In the genomic region with DNA sequence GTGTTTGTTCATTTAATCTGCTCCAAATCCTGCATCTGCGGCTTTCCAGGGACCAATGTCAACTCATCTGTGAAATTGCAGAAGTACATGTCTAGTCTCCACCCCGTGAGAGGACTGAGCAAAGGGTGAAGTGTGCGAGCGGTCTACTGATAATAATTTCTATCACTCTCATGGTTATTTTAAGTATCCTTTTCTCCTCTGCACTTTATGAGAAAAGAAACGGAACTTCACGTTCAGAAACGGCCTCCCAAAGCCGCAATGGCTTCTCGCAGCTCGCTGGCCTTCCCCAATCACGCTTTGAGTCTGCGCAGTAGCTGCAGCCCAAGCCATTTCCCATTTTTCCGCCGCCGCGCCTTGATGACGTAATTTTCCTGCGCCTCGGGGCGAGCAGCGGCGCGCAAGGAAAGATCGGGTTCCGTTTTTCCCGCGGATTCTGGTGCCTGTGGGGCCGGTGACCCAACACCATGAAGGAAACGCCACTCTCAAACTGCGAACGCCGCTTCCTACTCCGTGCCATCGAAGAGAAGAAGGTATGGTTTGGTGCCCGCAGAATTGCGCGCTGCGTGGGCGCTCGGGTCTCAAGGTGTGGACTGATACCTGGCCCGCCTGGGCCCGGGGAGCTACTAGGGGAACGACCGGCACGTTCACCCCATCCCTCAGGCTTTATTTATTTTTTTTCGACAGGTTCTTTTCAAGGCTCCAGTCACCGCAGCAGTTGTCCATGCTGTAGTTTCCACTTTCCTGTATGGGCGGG, we compare ENCODE assay signal across 1 cellular context.
TF ChIP-seq lines count a peak whose summit lies in the region.

A gene with protein sequence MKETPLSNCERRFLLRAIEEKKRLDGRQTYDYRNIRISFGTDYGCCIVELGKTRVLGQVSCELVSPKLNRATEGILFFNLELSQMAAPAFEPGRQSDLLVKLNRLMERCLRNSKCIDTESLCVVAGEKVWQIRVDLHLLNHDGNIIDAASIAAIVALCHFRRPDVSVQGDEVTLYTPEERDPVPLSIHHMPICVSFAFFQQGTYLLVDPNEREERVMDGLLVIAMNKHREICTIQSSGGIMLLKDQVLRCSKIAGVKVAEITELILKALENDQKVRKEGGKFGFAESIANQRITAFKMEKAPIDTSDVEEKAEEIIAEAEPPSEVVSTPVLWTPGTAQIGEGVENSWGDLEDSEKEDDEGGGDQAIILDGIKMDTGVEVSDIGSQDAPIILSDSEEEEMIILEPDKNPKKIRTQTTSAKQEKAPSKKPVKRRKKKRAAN (plus strand): TSS at position 363 of the 754 bp plus-strand sequence. CDS start 102 bp downstream, at position 465.

TF ChIP-seq in K562, 482 proteins besides CTCF, POLR2A, EP300 and RAD21 (continued from another document and continues in another):
- TF ChIP-seq NFRKB (IDR thresholded peaks at IDR 0.05; ENCODE audit: low read depth) = peak; percentile 97
- peak; percentile 94 for TF ChIP-seq POLR2B (IDR thresholded peaks at IDR 0.05; ENCODE audit: low read depth, partially characterized antibody)
- TF ChIP-seq TCF3 (CRISPR knock-in tag; IDR thresholded peaks at IDR 0.05) = peak; percentile 31; the same call in 1 of the 2 replicates
- peak; percentile 44 to 94 (median 89) for TF ChIP-seq YY1 (IDR thresholded peaks at IDR 0.05; ENCODE audit: borderline replicate concordance in 1 of 3, control insufficient read depth in 1 of 3, extremely low read depth in 1 of 3, insufficient read depth in 3 of 3, insufficient read length in 1 of 3, insufficient replicate concordance in 2 of 3, low read depth in 1 of 3, low read length in 2 of 3)
- TF ChIP-seq, protein P1, sequence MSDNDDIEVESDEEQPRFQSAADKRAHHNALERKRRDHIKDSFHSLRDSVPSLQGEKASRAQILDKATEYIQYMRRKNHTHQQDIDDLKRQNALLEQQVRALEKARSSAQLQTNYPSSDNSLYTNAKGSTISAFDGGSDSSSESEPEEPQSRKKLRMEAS (CRISPR knock-in tag; IDR thresholded peaks at IDR 0.05) = peak; percentile 85
- no peak for TF ChIP-seq HOXB6 (CRISPR knock-in tag; IDR thresholded peaks at IDR 0.05; ENCODE audit: borderline replicate concordance)
- no peak; a peak in 1 of 4 replicates for TF ChIP-seq ARNT (IDR thresholded peaks at IDR 0.05)
- no peak for TF ChIP-seq SMC3 (conservative IDR thresholded peaks at IDR 0.05; ENCODE audit: insufficient read depth, low read depth, low read length)
- TF ChIP-seq SIN3A (IDR thresholded peaks at IDR 0.05; ENCODE audit: borderline replicate concordance in 2 of 2, control insufficient read depth in 1 of 2, low read depth in 2 of 2, low read length in 2 of 2) = peak; percentile 83; a peak in 1 of 4 replicates
- peak; percentile 38 to 76; a peak in 2 of 4 replicates for TF ChIP-seq MAZ (CRISPR knock-in tag; conservative IDR thresholded peaks at IDR 0.05 in 1 of 2, IDR thresholded peaks at IDR 0.05 in 1 of 2)
- no peak for TF ChIP-seq ZNF263 (CRISPR knock-in tag; IDR thresholded peaks at IDR 0.05; ENCODE audit: borderline replicate concordance)
- TF ChIP-seq, protein P2, sequence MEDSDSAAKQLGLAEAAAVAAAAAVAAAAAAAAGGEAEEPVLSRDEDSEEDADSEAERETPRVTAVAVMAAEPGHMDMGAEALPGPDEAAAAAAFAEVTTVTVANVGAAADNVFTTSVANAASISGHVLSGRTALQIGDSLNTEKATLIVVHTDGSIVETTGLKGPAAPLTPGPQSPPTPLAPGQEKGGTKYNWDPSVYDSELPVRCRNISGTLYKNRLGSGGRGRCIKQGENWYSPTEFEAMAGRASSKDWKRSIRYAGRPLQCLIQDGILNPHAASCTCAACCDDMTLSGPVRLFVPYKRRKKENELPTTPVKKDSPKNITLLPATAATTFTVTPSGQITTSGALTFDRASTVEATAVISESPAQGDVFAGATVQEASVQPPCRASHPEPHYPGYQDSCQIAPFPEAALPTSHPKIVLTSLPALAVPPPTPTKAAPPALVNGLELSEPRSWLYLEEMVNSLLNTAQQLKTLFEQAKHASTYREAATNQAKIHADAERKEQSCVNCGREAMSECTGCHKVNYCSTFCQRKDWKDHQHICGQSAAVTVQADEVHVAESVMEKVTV (CRISPR knock-in tag; IDR thresholded peaks at IDR 0.05) = no peak
- TF ChIP-seq HNRNPUL1 (IDR thresholded peaks at IDR 0.05; ENCODE audit: low read length) = no peak
- TF ChIP-seq CHD1 (IDR thresholded peaks at IDR 0.05; ENCODE audit: low read length) = no peak
- TF ChIP-seq, protein P3, sequence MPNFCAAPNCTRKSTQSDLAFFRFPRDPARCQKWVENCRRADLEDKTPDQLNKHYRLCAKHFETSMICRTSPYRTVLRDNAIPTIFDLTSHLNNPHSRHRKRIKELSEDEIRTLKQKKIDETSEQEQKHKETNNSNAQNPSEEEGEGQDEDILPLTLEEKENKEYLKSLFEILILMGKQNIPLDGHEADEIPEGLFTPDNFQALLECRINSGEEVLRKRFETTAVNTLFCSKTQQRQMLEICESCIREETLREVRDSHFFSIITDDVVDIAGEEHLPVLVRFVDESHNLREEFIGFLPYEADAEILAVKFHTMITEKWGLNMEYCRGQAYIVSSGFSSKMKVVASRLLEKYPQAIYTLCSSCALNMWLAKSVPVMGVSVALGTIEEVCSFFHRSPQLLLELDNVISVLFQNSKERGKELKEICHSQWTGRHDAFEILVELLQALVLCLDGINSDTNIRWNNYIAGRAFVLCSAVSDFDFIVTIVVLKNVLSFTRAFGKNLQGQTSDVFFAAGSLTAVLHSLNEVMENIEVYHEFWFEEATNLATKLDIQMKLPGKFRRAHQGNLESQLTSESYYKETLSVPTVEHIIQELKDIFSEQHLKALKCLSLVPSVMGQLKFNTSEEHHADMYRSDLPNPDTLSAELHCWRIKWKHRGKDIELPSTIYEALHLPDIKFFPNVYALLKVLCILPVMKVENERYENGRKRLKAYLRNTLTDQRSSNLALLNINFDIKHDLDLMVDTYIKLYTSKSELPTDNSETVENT (CRISPR knock-in tag; IDR thresholded peaks at IDR 0.05) = peak; percentile 53; the same call in 1 of the 2 replicates
- no peak for TF ChIP-seq NR2C2 (CRISPR knock-in tag; IDR thresholded peaks at IDR 0.05)
- TF ChIP-seq NR2C2 (tag; IDR thresholded peaks at IDR 0.05) = peak; percentile 51; the same call in 1 of the 2 replicates
- no peak for TF ChIP-seq HMG20B (CRISPR knock-in tag; IDR thresholded peaks at IDR 0.05)
- TF ChIP-seq PHF20 (IDR thresholded peaks at IDR 0.05; ENCODE audit: partially characterized antibody) = peak; percentile 97
- TF ChIP-seq, protein P4, sequence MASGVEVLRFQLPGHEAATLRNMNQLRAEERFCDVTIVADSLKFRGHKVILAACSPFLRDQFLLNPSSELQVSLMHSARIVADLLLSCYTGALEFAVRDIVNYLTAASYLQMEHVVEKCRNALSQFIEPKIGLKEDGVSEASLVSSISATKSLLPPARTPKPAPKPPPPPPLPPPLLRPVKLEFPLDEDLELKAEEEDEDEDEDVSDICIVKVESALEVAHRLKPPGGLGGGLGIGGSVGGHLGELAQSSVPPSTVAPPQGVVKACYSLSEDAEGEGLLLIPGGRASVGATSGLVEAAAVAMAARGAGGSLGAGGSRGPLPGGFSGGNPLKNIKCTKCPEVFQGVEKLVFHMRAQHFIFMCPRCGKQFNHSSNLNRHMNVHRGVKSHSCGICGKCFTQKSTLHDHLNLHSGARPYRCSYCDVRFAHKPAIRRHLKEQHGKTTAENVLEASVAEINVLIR (CRISPR knock-in tag; IDR thresholded peaks at IDR 0.05) = peak; percentile 95
- TF ChIP-seq RAD51 (IDR thresholded peaks at IDR 0.05; ENCODE audit: borderline replicate concordance, low read depth) = no peak
- TF ChIP-seq CREBBP (IDR thresholded peaks at IDR 0.05; ENCODE audit: low read depth, low read length) = no peak
- TF ChIP-seq, protein P5, sequence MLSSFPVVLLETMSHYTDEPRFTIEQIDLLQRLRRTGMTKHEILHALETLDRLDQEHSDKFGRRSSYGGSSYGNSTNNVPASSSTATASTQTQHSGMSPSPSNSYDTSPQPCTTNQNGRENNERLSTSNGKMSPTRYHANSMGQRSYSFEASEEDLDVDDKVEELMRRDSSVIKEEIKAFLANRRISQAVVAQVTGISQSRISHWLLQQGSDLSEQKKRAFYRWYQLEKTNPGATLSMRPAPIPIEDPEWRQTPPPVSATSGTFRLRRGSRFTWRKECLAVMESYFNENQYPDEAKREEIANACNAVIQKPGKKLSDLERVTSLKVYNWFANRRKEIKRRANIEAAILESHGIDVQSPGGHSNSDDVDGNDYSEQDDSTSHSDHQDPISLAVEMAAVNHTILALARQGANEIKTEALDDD (IDR thresholded peaks at IDR 0.05) = peak; percentile 91
- 0 out of 4 replicates have a peak, but pooled peaks of 1 of the 2 experiments have one; percentile 26 for TF ChIP-seq KDM4B (IDR thresholded peaks at IDR 0.05; ENCODE audit: borderline replicate concordance in 2 of 2, low read depth in 1 of 2)
- TF ChIP-seq GABPA (tag; conservative IDR thresholded peaks at IDR 0.05; ENCODE audit: low read depth) = peak; percentile 32; the same call in 1 of the 2 replicates
- TF ChIP-seq, protein P6, sequence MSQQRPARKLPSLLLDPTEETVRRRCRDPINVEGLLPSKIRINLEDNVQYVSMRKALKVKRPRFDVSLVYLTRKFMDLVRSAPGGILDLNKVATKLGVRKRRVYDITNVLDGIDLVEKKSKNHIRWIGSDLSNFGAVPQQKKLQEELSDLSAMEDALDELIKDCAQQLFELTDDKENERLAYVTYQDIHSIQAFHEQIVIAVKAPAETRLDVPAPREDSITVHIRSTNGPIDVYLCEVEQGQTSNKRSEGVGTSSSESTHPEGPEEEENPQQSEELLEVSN (IDR thresholded peaks at IDR 0.05; ENCODE audit: borderline replicate concordance in 1 of 2, extremely low read depth in 1 of 2, insufficient read depth in 1 of 2, insufficient read length in 1 of 2, low read depth in 1 of 2, low read length in 1 of 2, poor library complexity in 1 of 2, severe bottlenecking in 1 of 2) = peak; percentile 84 to 85
- no peak for TF ChIP-seq RBM15 (IDR thresholded peaks at IDR 0.05; ENCODE audit: insufficient read depth, low read length)
- TF ChIP-seq, protein P7, sequence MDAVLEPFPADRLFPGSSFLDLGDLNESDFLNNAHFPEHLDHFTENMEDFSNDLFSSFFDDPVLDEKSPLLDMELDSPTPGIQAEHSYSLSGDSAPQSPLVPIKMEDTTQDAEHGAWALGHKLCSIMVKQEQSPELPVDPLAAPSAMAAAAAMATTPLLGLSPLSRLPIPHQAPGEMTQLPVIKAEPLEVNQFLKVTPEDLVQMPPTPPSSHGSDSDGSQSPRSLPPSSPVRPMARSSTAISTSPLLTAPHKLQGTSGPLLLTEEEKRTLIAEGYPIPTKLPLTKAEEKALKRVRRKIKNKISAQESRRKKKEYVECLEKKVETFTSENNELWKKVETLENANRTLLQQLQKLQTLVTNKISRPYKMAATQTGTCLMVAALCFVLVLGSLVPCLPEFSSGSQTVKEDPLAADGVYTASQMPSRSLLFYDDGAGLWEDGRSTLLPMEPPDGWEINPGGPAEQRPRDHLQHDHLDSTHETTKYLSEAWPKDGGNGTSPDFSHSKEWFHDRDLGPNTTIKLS (IDR thresholded peaks at IDR 0.05; ENCODE audit: borderline replicate concordance, low read depth) = 0 out of 2 replicates have a peak, but pooled peaks have one; percentile 33
- no peak for TF ChIP-seq DNMT1 (IDR thresholded peaks at IDR 0.05)
- 0 out of 2 replicates have a peak, but pooled peaks have one; percentile 27 for TF ChIP-seq RFX5 (IDR thresholded peaks at IDR 0.05; ENCODE audit: low read depth, low read length)
- TF ChIP-seq, protein P8, sequence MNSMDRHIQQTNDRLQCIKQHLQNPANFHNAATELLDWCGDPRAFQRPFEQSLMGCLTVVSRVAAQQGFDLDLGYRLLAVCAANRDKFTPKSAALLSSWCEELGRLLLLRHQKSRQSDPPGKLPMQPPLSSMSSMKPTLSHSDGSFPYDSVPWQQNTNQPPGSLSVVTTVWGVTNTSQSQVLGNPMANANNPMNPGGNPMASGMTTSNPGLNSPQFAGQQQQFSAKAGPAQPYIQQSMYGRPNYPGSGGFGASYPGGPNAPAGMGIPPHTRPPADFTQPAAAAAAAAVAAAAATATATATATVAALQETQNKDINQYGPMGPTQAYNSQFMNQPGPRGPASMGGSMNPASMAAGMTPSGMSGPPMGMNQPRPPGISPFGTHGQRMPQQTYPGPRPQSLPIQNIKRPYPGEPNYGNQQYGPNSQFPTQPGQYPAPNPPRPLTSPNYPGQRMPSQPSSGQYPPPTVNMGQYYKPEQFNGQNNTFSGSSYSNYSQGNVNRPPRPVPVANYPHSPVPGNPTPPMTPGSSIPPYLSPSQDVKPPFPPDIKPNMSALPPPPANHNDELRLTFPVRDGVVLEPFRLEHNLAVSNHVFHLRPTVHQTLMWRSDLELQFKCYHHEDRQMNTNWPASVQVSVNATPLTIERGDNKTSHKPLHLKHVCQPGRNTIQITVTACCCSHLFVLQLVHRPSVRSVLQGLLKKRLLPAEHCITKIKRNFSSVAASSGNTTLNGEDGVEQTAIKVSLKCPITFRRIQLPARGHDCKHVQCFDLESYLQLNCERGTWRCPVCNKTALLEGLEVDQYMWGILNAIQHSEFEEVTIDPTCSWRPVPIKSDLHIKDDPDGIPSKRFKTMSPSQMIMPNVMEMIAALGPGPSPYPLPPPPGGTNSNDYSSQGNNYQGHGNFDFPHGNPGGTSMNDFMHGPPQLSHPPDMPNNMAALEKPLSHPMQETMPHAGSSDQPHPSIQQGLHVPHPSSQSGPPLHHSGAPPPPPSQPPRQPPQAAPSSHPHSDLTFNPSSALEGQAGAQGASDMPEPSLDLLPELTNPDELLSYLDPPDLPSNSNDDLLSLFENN (IDR thresholded peaks at IDR 0.05; ENCODE audit: low read depth in 2 of 2, low read length in 2 of 2) = 0 out of 4 replicates have a peak, but pooled peaks of 1 of the 2 experiments have one; percentile 67
- TF ChIP-seq, protein P9, sequence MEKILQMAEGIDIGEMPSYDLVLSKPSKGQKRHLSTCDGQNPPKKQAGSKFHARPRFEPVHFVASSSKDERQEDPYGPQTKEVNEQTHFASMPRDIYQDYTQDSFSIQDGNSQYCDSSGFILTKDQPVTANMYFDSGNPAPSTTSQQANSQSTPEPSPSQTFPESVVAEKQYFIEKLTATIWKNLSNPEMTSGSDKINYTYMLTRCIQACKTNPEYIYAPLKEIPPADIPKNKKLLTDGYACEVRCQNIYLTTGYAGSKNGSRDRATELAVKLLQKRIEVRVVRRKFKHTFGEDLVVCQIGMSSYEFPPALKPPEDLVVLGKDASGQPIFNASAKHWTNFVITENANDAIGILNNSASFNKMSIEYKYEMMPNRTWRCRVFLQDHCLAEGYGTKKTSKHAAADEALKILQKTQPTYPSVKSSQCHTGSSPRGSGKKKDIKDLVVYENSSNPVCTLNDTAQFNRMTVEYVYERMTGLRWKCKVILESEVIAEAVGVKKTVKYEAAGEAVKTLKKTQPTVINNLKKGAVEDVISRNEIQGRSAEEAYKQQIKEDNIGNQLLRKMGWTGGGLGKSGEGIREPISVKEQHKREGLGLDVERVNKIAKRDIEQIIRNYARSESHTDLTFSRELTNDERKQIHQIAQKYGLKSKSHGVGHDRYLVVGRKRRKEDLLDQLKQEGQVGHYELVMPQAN (IDR thresholded peaks at IDR 0.05; ENCODE audit: borderline replicate concordance) = peak; percentile 85
- no peak for TF ChIP-seq RFX7 (CRISPR knock-in tag; IDR thresholded peaks at IDR 0.05)
- TF ChIP-seq NBN (IDR thresholded peaks at IDR 0.05; ENCODE audit: low read depth) = peak; percentile 64
- TF ChIP-seq ADNP (tag; IDR thresholded peaks at IDR 0.05) = no peak
- TF ChIP-seq SMARCE1 (IDR thresholded peaks at IDR 0.05) = peak; percentile 74
- TF ChIP-seq NCOA2 (IDR thresholded peaks at IDR 0.05; ENCODE audit: partially characterized antibody in 2 of 2) = peak in 1 of 2 experiments; percentile 40
- peak; percentile 79 for TF ChIP-seq SAP30 (IDR thresholded peaks at IDR 0.05; ENCODE audit: borderline replicate concordance, insufficient read depth, low read depth, low read length, poor library complexity, severe bottlenecking)
- peak; percentile 97 for TF ChIP-seq CREB1 (IDR thresholded peaks at IDR 0.05)
- TF ChIP-seq CREB1 (CRISPR knock-in tag; IDR thresholded peaks at IDR 0.05) = peak; percentile 99
